ENCODE assay signal across 24 cellular contexts in the genomic region with DNA sequence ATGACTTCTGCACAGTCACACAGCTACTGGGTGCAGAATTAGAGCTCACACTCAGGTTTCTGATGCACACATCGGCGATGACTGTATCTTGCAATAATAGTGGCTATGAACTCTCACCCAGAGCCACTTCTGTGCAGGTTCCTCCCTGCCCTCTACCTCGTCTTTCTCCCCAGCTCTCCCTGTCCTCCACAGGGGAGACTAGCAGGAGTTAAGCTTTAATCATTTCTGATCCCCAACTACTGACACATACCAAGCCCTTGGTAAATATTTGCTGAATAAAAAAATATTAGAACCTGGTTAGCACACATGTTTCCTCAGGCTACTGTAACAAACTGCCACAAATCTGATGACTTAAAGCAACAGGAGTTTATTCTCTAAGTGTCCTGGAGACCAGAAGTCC.
"Had no signal": no experiment of that assay in that cellular context is flagged by ENCODE, and none has a peak within 500 bp of the region (broad histone marks: within the 10 kb centered on the region; RNA-seq: fewer than 3 reads in every experiment).

No MANE protein-coding gene starts in this region.

- H3K27me3 ChIP-seq: cardiac muscle cell, Peyer's patch had no signal

- H3K27ac Mint-ChIP-seq: activated B cell treated with CpG ODN at 0.5 μM for 24 hours; activated CD4-positive, alpha-beta memory T cell treated with anti-CD3 and anti-CD28 coated beads for 36 hours; activated CD4-positive, alpha-beta T cell treated with anti-CD3 and anti-CD28 coated beads, Interleukin-2, amount 10 ng/mL, durations not matched to agents 24 days and 14 days; activated naive CD4-positive, alpha-beta T cell treated with anti-CD3 and anti-CD28 coated beads for 36 hours; activated naive CD8-positive, alpha-beta T cell; brain; T-helper 1 cell treated with Interleukin-12 subunit alpha and Interleukin-12 subunit beta and Interleukin-4 antibody, amounts not matched to agents 30 μg/mL and 1 μg/mL, for 36 hours had no signal

- H3K36me3 ChIP-seq: cardiac muscle cell, Peyer's patch had no signal

- H3K4me3 ChIP-seq: cardiac muscle cell, K562, Peyer's patch had no signal

- DNase-seq: activated B cell treated with CpG ODN at 0.5 μM for 24 hours; activated CD4-positive, alpha-beta memory T cell treated with anti-CD3 and anti-CD28 coated beads for 36 hours; activated CD4-positive, alpha-beta T cell treated with anti-CD3 and anti-CD28 coated beads for 1 hour; activated CD4-positive, alpha-beta T cell treated with anti-CD3 and anti-CD28 coated beads, Interleukin-2, amount 10 ng/mL, durations not matched to agents 24 days and 14 days; activated CD8-positive, alpha-beta memory T cell treated with anti-CD3 and anti-CD28 coated beads for 24 hours; activated effector memory CD4-positive, alpha-beta T cell treated with anti-CD3 and anti-CD28 coated beads, Interleukin-2, amount 50 U/mL, for 16 hours; activated naive CD4-positive, alpha-beta T cell treated with anti-CD3 and anti-CD28 coated beads for 36 hours; activated T-cell treated with anti-CD3 and anti-CD28 coated beads, Interleukin-2, amount 50 U/mL, for 4 hours; Kasumi-1; NCI-H1048; NCI-H146; NCI-H187 treated with DMSO at 0.1 percent for 48 hours; NCI-H2227 treated with DMSO at 0.1 percent for 48 hours; NCI-H526; Peyer's patch; SHP77; T-helper 9 cell had no signal

- H3K27me3 Mint-ChIP-seq: activated B cell treated with CpG ODN at 0.5 μM for 24 hours; activated CD4-positive, alpha-beta memory T cell treated with anti-CD3 and anti-CD28 coated beads for 36 hours; activated CD4-positive, alpha-beta T cell treated with anti-CD3 and anti-CD28 coated beads, Interleukin-2, amount 10 ng/mL, durations not matched to agents 24 days and 14 days; activated naive CD8-positive, alpha-beta T cell had no signal

- H3K4me1 Mint-ChIP-seq: activated B cell treated with CpG ODN at 0.5 μM for 24 hours; activated CD4-positive, alpha-beta T cell treated with anti-CD3 and anti-CD28 coated beads, Interleukin-2, amount 10 ng/mL, durations not matched to agents 24 days and 14 days had no signal

- H3K4me3 Mint-ChIP-seq: activated B cell treated with CpG ODN at 0.5 μM for 24 hours; activated CD4-positive, alpha-beta memory T cell treated with anti-CD3 and anti-CD28 coated beads for 36 hours; activated CD4-positive, alpha-beta T cell treated with anti-CD3 and anti-CD28 coated beads, Interleukin-2, amount 10 ng/mL, durations not matched to agents 24 days and 14 days; activated naive CD4-positive, alpha-beta T cell treated with anti-CD3 and anti-CD28 coated beads for 36 hours; activated naive CD8-positive, alpha-beta T cell; activated T-cell treated with anti-CD3 and anti-CD28 coated beads, Interleukin-2, amount 50 U/mL, for 4 hours; brain; T-helper 1 cell treated with Interleukin-12 subunit alpha and Interleukin-12 subunit beta and Interleukin-4 antibody, amounts not matched to agents 30 μg/mL and 1 μg/mL, for 36 hours had no signal

- H3K9me3 ChIP-seq: Peyer's patch had no signal

- H3K36me3 Mint-ChIP-seq: activated CD4-positive, alpha-beta memory T cell treated with anti-CD3 and anti-CD28 coated beads for 36 hours; activated naive CD8-positive, alpha-beta T cell; brain had no signal

- FAIRE-seq: astrocyte, K562 had no signal

- ATAC-seq: activated T-cell treated with anti-CD3 and anti-CD28 coated beads, Interleukin-2, amount 50 U/mL, for 4 hours; K562 had no signal

- H3K4me1 ChIP-seq: Peyer's patch had no signal

- H3K9me3 Mint-ChIP-seq: activated B cell treated with CpG ODN at 0.5 μM for 24 hours; activated CD4-positive, alpha-beta memory T cell treated with anti-CD3 and anti-CD28 coated beads for 36 hours; activated CD4-positive, alpha-beta T cell treated with anti-CD3 and anti-CD28 coated beads, Interleukin-2, amount 10 ng/mL, durations not matched to agents 24 days and 14 days; activated naive CD4-positive, alpha-beta T cell treated with anti-CD3 and anti-CD28 coated beads for 36 hours; activated T-cell treated with anti-CD3 and anti-CD28 coated beads, Interleukin-2, amount 50 U/mL, for 4 hours; brain; T-helper 1 cell treated with Interleukin-12 subunit alpha and Interleukin-12 subunit beta and Interleukin-4 antibody, amounts not matched to agents 30 μg/mL and 1 μg/mL, for 36 hours had no signal

- H3K27ac ChIP-seq: cardiac muscle cell, Peyer's patch, RWPE1 had no signal
